16 cellular contexts compared by ENCODE assay signal in genomic region chr2:10159086-10159485, GRCh38. TPM values are rescaled to one million over a fixed set of nuclear protein-coding genes. Genes with fewer than 3 reads are reported as not detected.
A peak's percentile ranks its signal among the peaks of the same experiment; 100 is the strongest.
DNase-seq lines count a peak whose midpoint lies in the region; TF ChIP-seq lines count a peak whose summit lies in the region.
"Had no signal": no experiment of that assay in that cellular context is flagged by ENCODE, and none has a peak within 500 bp of the region (broad histone marks: within the 10 kb centered on the region; RNA-seq: fewer than 3 reads in every experiment).

No MANE protein-coding gene starts in this region.

- WGBS in testis, 2 donors: 92 to 96% methylated on average over 4 to 6 of the region's 6 CpGs

- no peak for TF ChIP-seq POLR2A in testis (IDR thresholded peaks at IDR 0.05)

- TF ChIP-seq CTCF in testis (IDR thresholded peaks at IDR 0.05): no peak

- peak overlapping the region in 8 of 11 experiments; percentile 36 to 71 (median 58); a peak in 15 of 22 replicates for H3K27ac ChIP-seq in BLaER1 treated with 17β-estradiol and CSF1 and Interleukin-3, amounts not matched to agents 10 nM and 100 nM
- no peak overlapping the region for H3K27ac ChIP-seq in testis
- H3K27ac ChIP-seq: C4-2B had no signal

- peaks cover 0 to 79% (median 49%) of the 10 kb centered on the region in 11 experiments; a peak in 19 of 22 replicates for H3K36me3 ChIP-seq in BLaER1 treated with 17β-estradiol and CSF1 and Interleukin-3, amounts not matched to agents 10 nM and 100 nM
- H3K36me3 ChIP-seq in testis (ENCODE audit: low read depth, missing control alignments): no peaks in the 10 kb centered on the region

- peak overlapping the region; percentile 41 to 97 (median 77) for H3K4me2 ChIP-seq in BLaER1 treated with 17β-estradiol and CSF1 and Interleukin-3, amounts not matched to agents 10 nM and 100 nM

- H3K9me3 ChIP-seq in BLaER1 treated with 17β-estradiol and CSF1 and Interleukin-3, amounts not matched to agents 10 nM and 100 nM (replicated peaks in 1 of 11): no peaks in the 10 kb centered on the region
- H3K9me3 ChIP-seq in testis: no peaks in the 10 kb centered on the region

- intact Hi-C loops in testis (cut with DNase I; ENCODE audit: low total_unique reads): no loop called here

- peaks cover 14% of the 10 kb centered on the region for H3K36me3 Mint-ChIP-seq in T-helper 1 cell treated with Interleukin-12 subunit alpha and Interleukin-12 subunit beta and Interleukin-4 antibody, amounts not matched to agents 30 μg/mL and 1 μg/mL, for 36 hours (ENCODE audit: low read depth)
- peaks cover 54% of the 10 kb centered on the region for H3K36me3 Mint-ChIP-seq in activated CD4-positive, alpha-beta memory T cell treated with anti-CD3 and anti-CD28 coated beads, Interleukin-2, amount 10 ng/mL, durations not matched to agents 7 days and 5 days (ENCODE audit: low read depth)

- peaks cover 0 to 32% (median 5%) of the 10 kb centered on the region in 11 experiments; a peak in 6 of 22 replicates for H4K20me1 ChIP-seq in BLaER1 treated with 17β-estradiol and CSF1 and Interleukin-3, amounts not matched to agents 10 nM and 100 nM

- H3K27me3 ChIP-seq in BLaER1 treated with 17β-estradiol and CSF1 and Interleukin-3, amounts not matched to agents 10 nM and 100 nM: no peaks in the 10 kb centered on the region
- H3K27me3 ChIP-seq in testis: no peaks in the 10 kb centered on the region

- H3K9ac ChIP-seq in BLaER1 treated with 17β-estradiol and CSF1 and Interleukin-3, amounts not matched to agents 10 nM and 100 nM: peak overlapping the region in 7 of 11 experiments; percentile 15 to 71 (median 53); a peak in 12 of 22 replicates

- peak overlapping the region in 3 of 10 experiments; percentile 21 to 33 (median 23); a peak in 4 of 20 replicates for H3K4me3 ChIP-seq in BLaER1 treated with 17β-estradiol and CSF1 and Interleukin-3, amounts not matched to agents 10 nM and 100 nM
- no peak overlapping the region for H3K4me3 ChIP-seq in testis

- POLR2A ChIA-PET in activated CD4-positive, alpha-beta memory T cell treated with anti-CD3 and anti-CD28 coated beads, Interleukin-2, amount 10 ng/mL, durations not matched to agents 7 days and 5 days (lab: Charles Lee): interaction anchor here (0.9 kb wide), 1 partner anchor 249 kb away, joined by 4 read pairs; no protein-coding TSS in a partner anchor

- no peaks in the 10 kb centered on the region for H3K9me3 Mint-ChIP-seq in T-helper 1 cell treated with Interleukin-12 subunit alpha and Interleukin-12 subunit beta and Interleukin-4 antibody, amounts not matched to agents 30 μg/mL and 1 μg/mL, for 36 hours
- no peaks in the 10 kb centered on the region for H3K9me3 Mint-ChIP-seq in activated CD4-positive, alpha-beta memory T cell treated with anti-CD3 and anti-CD28 coated beads, Interleukin-2, amount 10 ng/mL, durations not matched to agents 7 days and 5 days

- no peak overlapping the region for H3K4me3 Mint-ChIP-seq in T-helper 1 cell treated with Interleukin-12 subunit alpha and Interleukin-12 subunit beta and Interleukin-4 antibody, amounts not matched to agents 30 μg/mL and 1 μg/mL, for 36 hours
- H3K4me3 Mint-ChIP-seq in activated CD4-positive, alpha-beta memory T cell treated with anti-CD3 and anti-CD28 coated beads, Interleukin-2, amount 10 ng/mL, durations not matched to agents 7 days and 5 days: no peak overlapping the region

- peak overlapping the region; percentile 80 for H3K27ac Mint-ChIP-seq in T-helper 1 cell treated with Interleukin-12 subunit alpha and Interleukin-12 subunit beta and Interleukin-4 antibody, amounts not matched to agents 30 μg/mL and 1 μg/mL, for 36 hours
- peak overlapping the region; percentile 48 for H3K27ac Mint-ChIP-seq in activated CD4-positive, alpha-beta memory T cell treated with anti-CD3 and anti-CD28 coated beads, Interleukin-2, amount 10 ng/mL, durations not matched to agents 7 days and 5 days

- peaks cover 18 to 51% (median 42%) of the 10 kb centered on the region in 10 experiments for H3K4me1 ChIP-seq in BLaER1 treated with 17β-estradiol and CSF1 and Interleukin-3, amounts not matched to agents 10 nM and 100 nM
- no peaks in the 10 kb centered on the region for H3K4me1 ChIP-seq in testis

- peaks cover 17% of the 10 kb centered on the region for H3K4me1 Mint-ChIP-seq in T-helper 1 cell treated with Interleukin-12 subunit alpha and Interleukin-12 subunit beta and Interleukin-4 antibody, amounts not matched to agents 30 μg/mL and 1 μg/mL, for 36 hours (ENCODE audit: low read depth)
- H3K4me1 Mint-ChIP-seq in activated CD4-positive, alpha-beta memory T cell treated with anti-CD3 and anti-CD28 coated beads, Interleukin-2, amount 10 ng/mL, durations not matched to agents 7 days and 5 days: peaks cover 33% of the 10 kb centered on the region

- DNase-seq in T-helper 1 cell (no peak), islet precursor cell (peak; percentile 59), H4 (ENCODE audit: low spot score) (no peak), testis (no peak), NCI-H446 treated with DMSO at 0.1 percent for 48 hours (lab: John Stamatoyannopoulos, UW) (no peak)
- no peak for DNase-seq in activated CD4-positive, alpha-beta memory T cell treated with anti-CD3 and anti-CD28 coated beads, Interleukin-2, amount 10 ng/mL, durations not matched to agents 7 days and 5 days
- DNase-seq: DMS153, EL, Karpas-422, NCI-H1417 treated with DMSO at 0.1 percent for 48 hours, NCI-H2081, NCI-H2227 treated with DMSO at 0.1 percent for 48 hours, NCI-H69 had no signal

- CTCF ChIA-PET in activated CD4-positive, alpha-beta memory T cell treated with anti-CD3 and anti-CD28 coated beads, Interleukin-2, amount 10 ng/mL, durations not matched to agents 7 days and 5 days (lab: Charles Lee): interaction anchor here (0.6 to 1.2 kb wide), 4 partner anchors 8 to 717 kb away, joined by 3 to 8 read pairs (median 4); no protein-coding TSS in a partner anchor

- H3K27me3 Mint-ChIP-seq in T-helper 1 cell treated with Interleukin-12 subunit alpha and Interleukin-12 subunit beta and Interleukin-4 antibody, amounts not matched to agents 30 μg/mL and 1 μg/mL, for 36 hours (ENCODE audit: low read depth): no peaks in the 10 kb centered on the region
- H3K27me3 Mint-ChIP-seq in activated CD4-positive, alpha-beta memory T cell treated with anti-CD3 and anti-CD28 coated beads, Interleukin-2, amount 10 ng/mL, durations not matched to agents 7 days and 5 days: no peaks in the 10 kb centered on the region

RNA-seq across cellular contexts. Expression of gene RRM2, which starts 36.5 kb away (rescaled TPM):
- total RNA-seq in activated CD4-positive, alpha-beta memory T cell treated with anti-CD3 and anti-CD28 coated beads, Interleukin-2, amount 10 ng/mL, durations not matched to agents 7 days and 5 days: 100 to 1,000 TPM; 546 to 570 TPM
- total RNA-seq in H4 (2014; rRNA removed; shearing (Covaris generic)): 51.9 and 68.5 TPM in 2 replicates
- total RNA-seq in testis: 10 to 100 TPM in 1 of 2 donors, 1 to 10 TPM in 1; 7.2 to 18.1 TPM
- 14.9 TPM for polyA plus RNA-seq in testis (ENCODE audit: insufficient read depth, low read depth, low replicate concordance)

Comparison
In these comparisons a context has a peak if more than half of its experiments do, and no peak if none do; other contexts are left out.
1. H3K27ac ChIP-seq: peak in BLaER1 treated with 17β-estradiol and CSF1 and Interleukin-3, amounts not matched to agents 10 nM and 100 nM (8 of 11); none in testis (0 of 2).